ENCODE assay signal across 22 cellular contexts in genomic region chr5:179873176-179873575, GRCh38.
"Had no signal": no experiment of that assay in that cellular context is flagged by ENCODE, and none has a peak within 500 bp of the region (broad histone marks: within the 10 kb centered on the region; RNA-seq: fewer than 3 reads in every experiment).

No MANE protein-coding gene starts in this region.

- H3K4me1 Mint-ChIP-seq: activated CD8-positive, alpha-beta memory T cell treated with anti-CD3 and anti-CD28 coated beads, Interleukin-2, amount 10 ng/mL, durations not matched to agents 7 days and 5 days; brain; T-cell had no signal

- ATAC-seq: activated CD4-positive, CD25-positive, alpha-beta regulatory T cell treated with anti-CD3 and anti-CD28 coated beads, Interleukin-2, amount 50 U/mL, for 24 hours; activated CD8-positive, alpha-beta memory T cell treated with anti-CD3 and anti-CD28 coated beads, Interleukin-2, amount 10 ng/mL, durations not matched to agents 7 days and 5 days; PC-3; T-cell had no signal

- H3K27ac ChIP-seq: WERI-Rb-1 had no signal

- H3K27ac Mint-ChIP-seq: activated CD8-positive, alpha-beta memory T cell treated with anti-CD3 and anti-CD28 coated beads, Interleukin-2, amount 10 ng/mL, durations not matched to agents 7 days and 5 days; activated naive CD4-positive, alpha-beta T cell treated with anti-CD3 and anti-CD28 coated beads for 36 hours; activated naive CD8-positive, alpha-beta T cell; activated T-cell treated with anti-CD3 and anti-CD28 coated beads, Interleukin-2, amount 50 U/mL, for 24 hours; activated T-helper 1 cell treated with anti-CD3 and anti-CD28 coated beads, Interleukin-12 subunit alpha, Interleukin-12 subunit beta, Interleukin-2, Interleukin-4 antibody, amounts not matched to agents 30 ng/mL and 10 ng/mL and 1 ng/mL, durations not matched to agents 14 hours and 24 hours and 36 hours; brain; T-cell had no signal

- H3K27me3 Mint-ChIP-seq: activated CD8-positive, alpha-beta memory T cell treated with anti-CD3 and anti-CD28 coated beads, Interleukin-2, amount 10 ng/mL, durations not matched to agents 7 days and 5 days; activated naive CD8-positive, alpha-beta T cell; activated T-cell treated with anti-CD3 and anti-CD28 coated beads, Interleukin-2, amount 50 U/mL, for 24 hours; T-cell had no signal

- H3K9me3 Mint-ChIP-seq: activated naive CD4-positive, alpha-beta T cell treated with anti-CD3 and anti-CD28 coated beads for 36 hours; activated T-cell treated with anti-CD3 and anti-CD28 coated beads, Interleukin-2, amount 50 U/mL, for 24 hours; activated T-helper 1 cell treated with anti-CD3 and anti-CD28 coated beads, Interleukin-12 subunit alpha, Interleukin-12 subunit beta, Interleukin-2, Interleukin-4 antibody, amounts not matched to agents 30 ng/mL and 10 ng/mL and 1 ng/mL, durations not matched to agents 14 hours and 24 hours and 36 hours; brain; T-cell had no signal

- H3K4me3 Mint-ChIP-seq: activated CD8-positive, alpha-beta memory T cell treated with anti-CD3 and anti-CD28 coated beads, Interleukin-2, amount 10 ng/mL, durations not matched to agents 7 days and 5 days; activated naive CD4-positive, alpha-beta T cell treated with anti-CD3 and anti-CD28 coated beads for 36 hours; activated naive CD8-positive, alpha-beta T cell; activated T-cell treated with anti-CD3 and anti-CD28 coated beads, Interleukin-2, amount 50 U/mL, for 24 hours; activated T-helper 1 cell treated with anti-CD3 and anti-CD28 coated beads, Interleukin-12 subunit alpha, Interleukin-12 subunit beta, Interleukin-2, Interleukin-4 antibody, amounts not matched to agents 30 ng/mL and 10 ng/mL and 1 ng/mL, durations not matched to agents 14 hours and 24 hours and 36 hours; brain; T-cell had no signal

- DNase-seq: activated CD4-positive, alpha-beta T cell treated with anti-CD3 and anti-CD28 coated beads for 4 hours; activated CD8-positive, alpha-beta memory T cell treated with anti-CD3 and anti-CD28 coated beads, Interleukin-2, amount 10 ng/mL, durations not matched to agents 7 days and 5 days; activated gamma-delta T cell; activated naive CD4-positive, alpha-beta T cell treated with anti-CD3 and anti-CD28 coated beads for 36 hours; activated T-cell treated with anti-CD3 and anti-CD28 coated beads, Interleukin-2, amount 50 U/mL, for 24 hours; amygdala; KG1; NCI-H1048; NCI-H146; NCI-H187 treated with DMSO at 0.1 percent for 48 hours; NCI-H2081 treated with DMSO at 0.1 percent for 48 hours; NCI-H446; NCI-H524; PC-3; SHP77 treated with DMSO at 0.1 percent for 48 hours; T-cell; T-helper 2 cell; WERI-Rb-1 had no signal
